8 cellular contexts compared by ENCODE assay signal in the genomic region with DNA sequence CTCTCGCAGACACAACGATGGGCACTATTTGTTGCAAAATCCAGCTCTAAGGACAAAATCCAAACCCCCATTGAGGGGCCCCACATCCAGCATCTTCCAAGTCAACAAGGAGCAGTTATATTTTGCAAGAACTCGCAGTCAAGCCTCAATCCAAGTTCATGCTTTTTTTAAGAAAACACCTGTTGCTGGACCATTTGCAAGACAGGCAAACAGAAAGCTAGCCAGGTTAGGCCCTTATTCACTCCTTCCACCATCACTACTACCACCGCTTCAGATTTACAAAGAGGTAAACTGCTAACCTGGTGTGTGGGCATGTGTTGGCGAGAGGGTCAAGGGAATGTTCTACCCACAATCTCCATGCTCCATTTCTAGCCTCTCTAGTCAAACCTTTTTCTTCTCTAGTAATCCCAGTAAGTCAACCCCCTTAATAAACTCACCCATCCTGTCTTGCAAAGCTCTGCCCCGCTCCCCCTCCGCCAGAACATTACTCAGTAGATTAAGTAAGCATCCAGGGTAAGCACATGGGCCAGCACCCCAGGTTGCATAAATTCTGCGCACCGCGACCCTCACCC. TPM values are rescaled to one million over a fixed set of nuclear protein-coding genes. Genes with fewer than 3 reads are reported as not detected.
DNase-seq lines count a peak whose midpoint lies in the region; ATAC-seq, FAIRE-seq and TF ChIP-seq lines count a peak whose summit lies in the region.

No MANE protein-coding gene starts in this region.

- H3K27me3 ChIP-seq in SJSA1 (replicated peaks), result no peaks in the 10 kb centered on the region
- H3K27me3 ChIP-seq in sigmoid colon, result no peaks in the 10 kb centered on the region

- peak; percentile 48 for FAIRE-seq in GM12891 (lab: Jason Lieb, UNC)

- intact Hi-C loops in sigmoid colon (cut with DNase I), result no loop called here

- TF ChIP-seq POLR2A in GM12891 (IDR thresholded peaks at IDR 0.05; ENCODE audit: low read depth, low read length), result no peak
- no peak for TF ChIP-seq POLR2A in sigmoid colon (IDR thresholded peaks at IDR 0.05)

- no peak for TF ChIP-seq EP300 in sigmoid colon (IDR thresholded peaks at IDR 0.05)

- no peak for ATAC-seq in GM18870 (IDR thresholded peaks at IDR 0.05; ENCODE audit: unreplicated experiment)
- ATAC-seq in HG02970 (IDR thresholded peaks at IDR 0.05; ENCODE audit: low FRiP score, unreplicated experiment), result no peak

- H3K4me1 ChIP-seq in SJSA1 (replicated peaks) (peaks cover 11% of the 10 kb centered on the region), sigmoid colon (peaks cover 0 to 27% (median 23%) of the 10 kb centered on the region in 4 donors)

- DNase-seq in GM12891 (ENCODE audit: insufficient read length, low spot score) (no peak), SJSA1 (ENCODE audit: low read depth in 1 of 2, low spot score in 2 of 2) (peak in 1 of 2 experiments; percentile 2), fibroblast of mammary gland (ENCODE audit: low read depth) (peak; percentile 56), sigmoid colon (no peak), NCI-H1048 (lab: John Stamatoyannopoulos, UW) (no peak), cerebellum (ENCODE audit: low spot score) (no peak)

- H3K9me3 ChIP-seq in SJSA1 (replicated peaks) (no peaks in the 10 kb centered on the region), sigmoid colon (no peaks in the 10 kb centered on the region)

- 50 to 53% methylated on average over 10 of the region's 10 CpGs for WGBS in sigmoid colon, 2 donors

- TF ChIP-seq CTCF in fibroblast of mammary gland (conservative IDR thresholded peaks at IDR 0.05; ENCODE audit: control insufficient read depth, insufficient read depth, low read depth, low read length) (no peak), sigmoid colon (IDR thresholded peaks at IDR 0.05) (no peak)

- H3K4me3 ChIP-seq in SJSA1 (peak overlapping the region; percentile 95), fibroblast of mammary gland (ENCODE audit: control insufficient read depth, low read depth, low read length) (peak overlapping the region; percentile 77), sigmoid colon (peak overlapping the region; percentile 78 to 99 (median 89))

- H3K36me3 ChIP-seq in SJSA1, result peaks cover 12% of the 10 kb centered on the region
- H3K36me3 ChIP-seq in sigmoid colon, result no peaks in the 10 kb centered on the region

- peak overlapping the region; percentile 70 for H3K27ac ChIP-seq in SJSA1
- H3K27ac ChIP-seq in sigmoid colon, result peak overlapping the region; percentile 74 to 79 (median 75)

TF ChIP-seq in GM12891, 5 proteins besides CTCF, POLR2A, EP300 and RAD21:
- no peak for TF ChIP-seq POU2F2 (IDR thresholded peaks at IDR 0.05; ENCODE audit: low read depth, low read length)
- 0 out of 2 replicates have a peak, but pooled peaks have one; percentile 9 for TF ChIP-seq POLR2AphosphoS5 (IDR thresholded peaks at IDR 0.05; ENCODE audit: low read depth, low read length)
- TF ChIP-seq PAX5 (IDR thresholded peaks at IDR 0.05; ENCODE audit: insufficient read depth, low read length, severe bottlenecking), result no peak
- no peak for TF ChIP-seq TAF1 (IDR thresholded peaks at IDR 0.05; ENCODE audit: low read depth, low read length)
- TF ChIP-seq SPI1 (IDR thresholded peaks at IDR 0.05; ENCODE audit: low read depth, low read length), result no peak

RNA-seq across cellular contexts. Expression of gene ERI3, which starts 0.7 kb away (rescaled TPM):
- 28.3 TPM for polyA plus RNA-seq in GM12891 (2012; ENCODE audit: low read depth, missing spikeins)
- 64.6 and 68.9 TPM in 2 replicates for total RNA-seq in SJSA1 (2014; rRNA removed; shearing (Covaris generic))
- total RNA-seq in sigmoid colon (10 to 100 TPM; 33.2 to 50.4 (median 39.8) TPM), cerebellum (44.3 TPM)
- 10 to 100 TPM; 25.6 to 88.3 (median 69.6) TPM for polyA plus RNA-seq in sigmoid colon

RNA-seq across cellular contexts. Expression of gene RNF220, which starts 50.7 kb away (rescaled TPM):
- polyA plus RNA-seq in GM12891 (2012; ENCODE audit: low read depth, missing spikeins), result 52.4 TPM
- 70.5 and 75.0 TPM in 2 replicates for total RNA-seq in SJSA1 (2014; rRNA removed; shearing (Covaris generic))
- total RNA-seq in sigmoid colon (100 to 1,000 TPM in 3 of 4 donors, 10 to 100 TPM in 1; 82.8 to 122 (median 114) TPM), cerebellum (37.9 TPM)
- 10 to 100 TPM; 49.5 to 80.6 (median 56.5) TPM for polyA plus RNA-seq in sigmoid colon
